ENCODE assay signal across 8 cellular contexts in genomic region chr7:77903597-77903996, GRCh38.
A peak's percentile ranks its signal among the peaks of the same experiment; 100 is the strongest.
DNase-seq lines count a peak whose midpoint lies in the region; ATAC-seq and TF ChIP-seq lines count a peak whose summit lies in the region.

No MANE protein-coding gene starts in this region.

- H3K4me1 ChIP-seq in GM23338 (ENCODE audit: insufficient read depth): no peaks in the 10 kb centered on the region

- H3K27ac Mint-ChIP-seq in GM23338 (no peak overlapping the region), mesothelial cell of epicardium (no peak overlapping the region)
- H3K27ac Mint-ChIP-seq in natural killer cell treated with Interleukin-12 subunit alpha and Interleukin-12 subunit beta and Interleukin-15 and Interleukin-18, amount 100 ng/mL, for 72 hours: no peak overlapping the region

- peak; percentile 88 for ATAC-seq in GM23338
- ATAC-seq in natural killer cell treated with Interleukin-12 subunit alpha and Interleukin-12 subunit beta and Interleukin-15 and Interleukin-18, amount 100 ng/mL, for 72 hours: no peak

- H3K9me2 ChIP-seq in GM23338 (ENCODE audit: insufficient read depth): no peaks in the 10 kb centered on the region

- H3K4me3 ChIP-seq in GM23338 (no peak overlapping the region), kidney epithelial cell (ENCODE audit: low read depth, low read length) (no peak overlapping the region)

- H3K36me3 Mint-ChIP-seq in GM23338 (ENCODE audit: low read depth): no peaks in the 10 kb centered on the region
- H3K36me3 Mint-ChIP-seq in mesothelial cell of epicardium: peaks cover 3% of the 10 kb centered on the region
- H3K36me3 Mint-ChIP-seq in natural killer cell treated with Interleukin-12 subunit alpha and Interleukin-12 subunit beta and Interleukin-15 and Interleukin-18, amount 100 ng/mL, for 72 hours: no peaks in the 10 kb centered on the region

- TF ChIP-seq CTCF in GM23338 (conservative IDR thresholded peaks at IDR 0.05; ENCODE audit: low read depth in 2 of 2) (peak; percentile 43 to 49), kidney epithelial cell (IDR thresholded peaks at IDR 0.05; ENCODE audit: insufficient read depth, low read length, poor library complexity, severe bottlenecking) (peak; percentile 3), mesothelial cell of epicardium (IDR thresholded peaks at IDR 0.05; ENCODE audit: unreplicated experiment) (no peak)

- no peaks in the 10 kb centered on the region for H3K27me3 Mint-ChIP-seq in GM23338 (ENCODE audit: insufficient read depth, low read depth, poor library complexity)
- H3K27me3 Mint-ChIP-seq in mesothelial cell of epicardium (ENCODE audit: low read depth): no peaks in the 10 kb centered on the region
- no peaks in the 10 kb centered on the region for H3K27me3 Mint-ChIP-seq in natural killer cell treated with Interleukin-12 subunit alpha and Interleukin-12 subunit beta and Interleukin-15 and Interleukin-18, amount 100 ng/mL, for 72 hours

- H3K27me3 ChIP-seq in GM23338 (ENCODE audit: insufficient read depth) (no peaks in the 10 kb centered on the region), kidney epithelial cell (ENCODE audit: control insufficient read depth, insufficient read depth, low read length) (no peaks in the 10 kb centered on the region)

- no peak overlapping the region for H3K4me3 Mint-ChIP-seq in GM23338
- H3K4me3 Mint-ChIP-seq in mesothelial cell of epicardium: no peak overlapping the region
- H3K4me3 Mint-ChIP-seq in natural killer cell treated with Interleukin-12 subunit alpha and Interleukin-12 subunit beta and Interleukin-15 and Interleukin-18, amount 100 ng/mL, for 72 hours: no peak overlapping the region

- no peaks in the 10 kb centered on the region; the same call in 1 of the 2 replicates for H4K20me1 ChIP-seq in GM23338 (replicated peaks; ENCODE audit: insufficient read depth)

- H3K4me1 Mint-ChIP-seq in GM23338 (no peaks in the 10 kb centered on the region), mesothelial cell of epicardium (no peaks in the 10 kb centered on the region)
- H3K4me1 Mint-ChIP-seq in natural killer cell treated with Interleukin-12 subunit alpha and Interleukin-12 subunit beta and Interleukin-15 and Interleukin-18, amount 100 ng/mL, for 72 hours (ENCODE audit: low read depth in 2 of 2): peaks cover 5 to 7% of the 10 kb centered on the region in 2 donors

- DNase-seq in GM04504 (ENCODE audit: low read depth): peak; percentile 5
- DNase-seq in GM23338 (ENCODE audit: low spot score): peak; percentile 50
- peak; percentile 21 for DNase-seq in RPMI8226
- no peak for DNase-seq in kidney epithelial cell (ENCODE audit: low read depth)
- DNase-seq in mesothelial cell of epicardium (ENCODE audit: low spot score in 2 of 2, unreplicated experiment in 2 of 2): no peak
- DNase-seq in hypothalamus (lab: John Stamatoyannopoulos, UW): no peak
- no peak for DNase-seq in NCI-H446 (lab: John Stamatoyannopoulos, UW)
- no peak for DNase-seq in natural killer cell treated with Interleukin-12 subunit alpha and Interleukin-12 subunit beta and Interleukin-15 and Interleukin-18, amount 100 ng/mL, for 72 hours (ENCODE audit: low spot score)

- H2AFZ ChIP-seq in GM23338: no peak overlapping the region

- H3F3A ChIP-seq in GM23338 (replicated peaks; ENCODE audit: low read depth): no peaks in the 10 kb centered on the region

- H3K27ac ChIP-seq in GM23338 (ENCODE audit: low read depth): no peak overlapping the region

- H3K4me2 ChIP-seq in GM23338: no peak overlapping the region

- no peaks in the 10 kb centered on the region for H3K79me2 ChIP-seq in GM23338 (replicated peaks; ENCODE audit: insufficient read depth)

- H3K9me3 Mint-ChIP-seq in GM23338: no peaks in the 10 kb centered on the region
- H3K9me3 Mint-ChIP-seq in mesothelial cell of epicardium: no peaks in the 10 kb centered on the region
- no peaks in the 10 kb centered on the region for H3K9me3 Mint-ChIP-seq in natural killer cell treated with Interleukin-12 subunit alpha and Interleukin-12 subunit beta and Interleukin-15 and Interleukin-18, amount 100 ng/mL, for 72 hours

- H3K36me3 ChIP-seq in GM23338 (ENCODE audit: insufficient read depth): no peaks in the 10 kb centered on the region
- no peaks in the 10 kb centered on the region for H3K36me3 ChIP-seq in kidney epithelial cell (ENCODE audit: control insufficient read depth, insufficient read depth, low read length)

TF ChIP-seq in GM23338, 12 proteins besides CTCF, POLR2A, EP300 and RAD21:
- TF ChIP-seq EZH2 (IDR thresholded peaks at IDR 0.05; ENCODE audit: low read depth, unreplicated experiment) (no peak), CREB1 (CRISPR knock-in tag; IDR thresholded peaks at IDR 0.05; ENCODE audit: low read depth) (no peak), STAT1 (IDR thresholded peaks at IDR 0.05; ENCODE audit: unreplicated experiment) (no peak), NANOG (IDR thresholded peaks at IDR 0.05; ENCODE audit: borderline replicate concordance) (no peak), ZNF462 (CRISPR knock-in tag; IDR thresholded peaks at IDR 0.05) (no peak)

Comparison
In these comparisons a context has a peak if more than half of its experiments do, and no peak if none do; other contexts are left out.
1. DNase-seq: peak in GM04504 (single experiment), GM23338 (single experiment) and RPMI8226 (single experiment); none in kidney epithelial cell (single experiment), mesothelial cell of epicardium (0 of 2), hypothalamus (0 of 51), NCI-H446 (0 of 2) and natural killer cell treated with Interleukin-12 subunit alpha and Interleukin-12 subunit beta and Interleukin-15 and Interleukin-18, amount 100 ng/mL, for 72 hours (single experiment).